In the genomic region with DNA sequence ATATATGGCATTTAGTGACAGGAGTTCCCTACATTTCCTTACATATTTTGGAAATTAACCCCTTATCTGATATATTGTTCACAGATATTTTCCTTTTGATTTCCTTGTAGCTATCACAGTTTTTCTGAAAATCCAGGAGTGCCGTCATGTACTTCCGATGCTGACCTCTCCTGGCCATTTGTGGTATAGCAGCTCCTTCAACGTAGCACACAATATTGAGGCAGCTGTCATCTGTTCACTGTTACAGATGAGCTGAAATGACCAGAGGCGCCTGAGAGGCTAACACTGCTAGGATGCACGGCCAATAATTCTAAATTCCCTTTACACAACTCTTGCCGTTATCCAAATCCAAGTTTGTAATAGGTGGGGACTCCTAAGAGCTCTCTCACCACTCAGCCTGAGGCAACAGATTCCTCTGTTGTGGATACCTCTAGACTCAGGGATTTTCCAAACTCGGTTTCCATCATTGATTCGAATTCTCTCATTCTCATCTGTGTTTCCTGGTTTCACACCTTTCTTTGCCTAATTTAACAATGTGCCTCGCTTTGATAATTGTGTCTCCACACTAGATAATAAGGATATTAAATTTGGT, we compare ENCODE assay signal across 8 cellular contexts. TPM values are rescaled to one million over a fixed set of nuclear protein-coding genes. Genes with fewer than 3 reads are reported as not detected.
DNase-seq lines count a peak whose midpoint lies in the region; ATAC-seq and TF ChIP-seq lines count a peak whose summit lies in the region.

No MANE protein-coding gene starts in this region.

- POLR2A ChIA-PET in PC-3 (lab: Charles Lee; ENCODE audit: unreplicated experiment) = no interaction called here

- peak; percentile 82 for ATAC-seq in GM21737 (IDR thresholded peaks at IDR 0.05; ENCODE audit: unreplicated experiment)
- peak; percentile 89 for ATAC-seq in PC-3
- ATAC-seq in activated T-cell treated with anti-CD3 and anti-CD28 coated beads, Interleukin-2, amount 50 U/mL, for 4 hours = no peak

- H3F3A ChIP-seq in PC-3 (ENCODE audit: low read length, unreplicated experiment) = no peaks in the 10 kb centered on the region

- H3K4me2 ChIP-seq in KMS-11 (no peak overlapping the region), PC-3 (ENCODE audit: low read length) (0 out of 2 replicates have a peak overlapping the region, but pooled peaks have one; percentile 1)

- H3K4me3 Mint-ChIP-seq in activated T-cell treated with anti-CD3 and anti-CD28 coated beads, Interleukin-2, amount 50 U/mL, for 4 hours = no peak overlapping the region

- no peaks in the 10 kb centered on the region for H3K27me3 ChIP-seq in KMS-11 (ENCODE audit: insufficient read depth, low read depth)
- no peaks in the 10 kb centered on the region for H3K27me3 ChIP-seq in PC-3 (ENCODE audit: low read length)
- no peaks in the 10 kb centered on the region for H3K27me3 ChIP-seq in neutrophil
- H3K27me3 ChIP-seq in transverse colon = no peaks in the 10 kb centered on the region

- H3K4me3 ChIP-seq in KMS-11 (IDR thresholded peaks at IDR 0.05; ENCODE audit: insufficient read depth, low read depth, low read length) (no peak overlapping the region), PC-3 (ENCODE audit: low read length) (no peak overlapping the region), fibroblast of pulmonary artery (replicated peaks; ENCODE audit: low read depth, low read length) (no peak overlapping the region), neutrophil (ENCODE audit: low read depth in 1 of 2, low read length in 1 of 2) (no peak overlapping the region), transverse colon (no peak overlapping the region)

- no peaks in the 10 kb centered on the region for H3K4me1 Mint-ChIP-seq in activated T-cell treated with anti-CD3 and anti-CD28 coated beads, Interleukin-2, amount 50 U/mL, for 4 hours (ENCODE audit: low read depth)

- intact Hi-C loops in PC-3 (cut with micrococcal nuclease) = loop anchor here (2.0 to 5.0 kb wide), 5 partner anchors 83 to 583 kb away; no protein-coding TSS in a partner anchor
- intact Hi-C loops in transverse colon (cut with DNase I; ENCODE audit: low total_unique reads) = loop anchor here (5.0 kb wide), 1 partner anchor 1623 kb away; no protein-coding TSS in a partner anchor

- H3K4me1 ChIP-seq in KMS-11 (ENCODE audit: low read depth, poor library complexity, severe bottlenecking) (no peaks in the 10 kb centered on the region), PC-3 (ENCODE audit: insufficient read depth, low read length) (peaks cover 4% of the 10 kb centered on the region; the same call in 1 of the 2 replicates), neutrophil (ENCODE audit: control insufficient read depth in 1 of 2, insufficient read depth in 1 of 2, low read depth in 1 of 2, low read length in 1 of 2) (no peaks in the 10 kb centered on the region), transverse colon (peaks cover 0 to 8% (median 0%) of the 10 kb centered on the region in 4 donors)

- CTCF ChIA-PET in PC-3 (lab: Charles Lee) = interaction anchor here (0.5 to 1.4 kb wide), 12 partner anchors 52 to 1622 kb away, joined by 3 to 5 read pairs (median 3); no protein-coding TSS in a partner anchor

- no peaks in the 10 kb centered on the region for H3K9me3 Mint-ChIP-seq in activated T-cell treated with anti-CD3 and anti-CD28 coated beads, Interleukin-2, amount 50 U/mL, for 4 hours

- H3K79me2 ChIP-seq in KMS-11 (ENCODE audit: insufficient read depth, low read depth) (no peaks in the 10 kb centered on the region), PC-3 (ENCODE audit: low read length) (no peaks in the 10 kb centered on the region)

- H4K20me1 ChIP-seq in KMS-11 (ENCODE audit: insufficient read depth) (no peaks in the 10 kb centered on the region), PC-3 (ENCODE audit: low read length) (no peaks in the 10 kb centered on the region)

- TF ChIP-seq POLR2A in transverse colon (IDR thresholded peaks at IDR 0.05) = no peak

- in situ Hi-C loops in transverse colon (cut with MboI; ENCODE audit: low pct_ligation_motif_present in 1 of 4, low pct_unique_long_range_greater_than_20kb in 1 of 4, low sequenced_read_pairs in 3 of 4) = loop anchor here (25.0 kb wide), 1 partner anchor 1623 kb away; a partner anchor contains a TSS

- H3K9me3 ChIP-seq in PC-3 (ENCODE audit: low read length) = no peaks in the 10 kb centered on the region
- no peaks in the 10 kb centered on the region for H3K9me3 ChIP-seq in neutrophil
- no peaks in the 10 kb centered on the region for H3K9me3 ChIP-seq in transverse colon

- H2AFZ ChIP-seq in KMS-11 (ENCODE audit: low read depth) (peak overlapping the region; percentile 26; the same call in 1 of the 2 replicates), PC-3 (ENCODE audit: low read length) (peak overlapping the region; percentile 36)

- no peaks in the 10 kb centered on the region for H3K36me3 Mint-ChIP-seq in activated T-cell treated with anti-CD3 and anti-CD28 coated beads, Interleukin-2, amount 50 U/mL, for 4 hours (ENCODE audit: insufficient read depth)

- no peaks in the 10 kb centered on the region for H3K9me2 ChIP-seq in PC-3 (replicated peaks; ENCODE audit: low read length)

- BruUV-seq in PC-3 (replicated peaks; lab: Mats Ljungman, UMichigan) = no TSS peak

- no peak overlapping the region for H3K27ac ChIP-seq in KMS-11
- no peak overlapping the region for H3K27ac ChIP-seq in PC-3 (ENCODE audit: low read length)
- H3K27ac ChIP-seq in neutrophil = no peak overlapping the region
- H3K27ac ChIP-seq in transverse colon = no peak overlapping the region

- TF ChIP-seq EP300 in transverse colon (IDR thresholded peaks at IDR 0.05; ENCODE audit: low read depth) = no peak

- H3K9ac ChIP-seq in KMS-11 (no peak overlapping the region), PC-3 (ENCODE audit: low read length) (no peak overlapping the region)

- 15 to 32% methylated on average over 6 to 9 of the region's 9 CpGs for WGBS in transverse colon (ENCODE audit: low coverage in 1 of 2), 2 donors

- DNase-seq in ELF-1 (ENCODE audit: low read depth, low spot score) (peak; percentile 58), PC-3 (peak; percentile 91), fibroblast of pulmonary artery (ENCODE audit: low read depth) (peak; percentile 83), transverse colon (peak; percentile 74)
- DNase-seq in activated T-cell treated with anti-CD3 and anti-CD28 coated beads, Interleukin-2, amount 50 U/mL, for 4 hours = peak; percentile 40

- H3K36me3 ChIP-seq in KMS-11 (ENCODE audit: insufficient read depth) = no peaks in the 10 kb centered on the region
- H3K36me3 ChIP-seq in PC-3 (ENCODE audit: low read depth, low read length) = no peaks in the 10 kb centered on the region
- no peaks in the 10 kb centered on the region for H3K36me3 ChIP-seq in neutrophil
- H3K36me3 ChIP-seq in transverse colon = no peaks in the 10 kb centered on the region

- TF ChIP-seq CTCF in KMS-11 (conservative IDR thresholded peaks at IDR 0.05; ENCODE audit: low read depth, low read length) (peak; percentile 84), PC-3 (conservative IDR thresholded peaks at IDR 0.05; ENCODE audit: low read depth, low read length) (peak; percentile 84), fibroblast of pulmonary artery (IDR thresholded peaks at IDR 0.05; ENCODE audit: low read length, missing control alignments) (peak; percentile 96), neutrophil (IDR thresholded peaks at IDR 0.05) (peak; percentile 62), transverse colon (IDR thresholded peaks at IDR 0.05) (peak; percentile 62 to 89 (median 82))

- peaks cover 3% of the 10 kb centered on the region for H3K27me3 Mint-ChIP-seq in activated T-cell treated with anti-CD3 and anti-CD28 coated beads, Interleukin-2, amount 50 U/mL, for 4 hours (ENCODE audit: low read depth)

RNA-seq across cellular contexts. Expression of a gene that starts 53.0 kb away (rescaled TPM):
- total RNA-seq in PC-3 (2014; rRNA removed) = 3.7 and 4.5 TPM in 2 replicates
- 10 to 100 TPM in 1 of 3 donors, 1 to 10 TPM in 2; 6.7 to 11.3 (median 7.8) TPM for total RNA-seq in activated T-cell treated with anti-CD3 and anti-CD28 coated beads, Interleukin-2, amount 50 U/mL, for 4 hours
- 10 to 100 TPM in 2 of 4 donors, 1 to 10 TPM in 2; 8.4 to 31.1 (median 16.5) TPM for total RNA-seq in transverse colon

RNA-seq across cellular contexts. Expression of a gene that starts 53.1 kb away (rescaled TPM):
- total RNA-seq in PC-3 (2014; rRNA removed) (8.3 and 9.7 TPM in 2 replicates), transverse colon (1 to 10 TPM in 3 of 4 donors, not detected in 1; 1.7 to 3.0 (median 2.9) TPM)
- 10 to 100 TPM; 10.2 to 14.8 (median 12.4) TPM for total RNA-seq in activated T-cell treated with anti-CD3 and anti-CD28 coated beads, Interleukin-2, amount 50 U/mL, for 4 hours

Comparison
In these comparisons a context has a peak if more than half of its experiments do, and no peak if none do; other contexts are left out.
1. DNase-seq: peak in every context shown above with its lines; median percentile 91 in PC-3; 83 in fibroblast of pulmonary artery; 74 in transverse colon; 58 in ELF-1; 40 in activated T-cell treated with anti-CD3 and anti-CD28 coated beads, Interleukin-2, amount 50 U/mL, for 4 hours.
2. ATAC-seq: peak in GM21737 (single experiment) and PC-3 (single experiment); none in activated T-cell treated with anti-CD3 and anti-CD28 coated beads, Interleukin-2, amount 50 U/mL, for 4 hours (0 of 2).
3. Peak in every context shown above with its lines, with median percentiles within 50 percentile points of each other: CTCF ChIP-seq.